Comparison of ENCODE assay signal across 7 cellular contexts in genomic region chr1:44029260-44029910, GRCh38. TPM values are rescaled to one million over a fixed set of nuclear protein-coding genes. Genes with fewer than 3 reads are reported as not detected.
DNase-seq lines count a peak whose midpoint lies in the region; ATAC-seq, FAIRE-seq and TF ChIP-seq lines count a peak whose summit lies in the region.

No MANE protein-coding gene starts in this region.

- no peak for TF ChIP-seq POLR2A in GM12892 (IDR thresholded peaks at IDR 0.05; ENCODE audit: low read depth, low read length)

- peak overlapping the region; percentile 87 for H3K4me2 ChIP-seq in GM23248 (ENCODE audit: unreplicated experiment)

- DNase-seq in GM12892 (ENCODE audit: insufficient read length) (no peak), GM23248 (peak; percentile 50), NCI-H1105 treated with DMSO at 0.1 percent for 48 hours (lab: John Stamatoyannopoulos, UW) (peak; percentile 63), memory B cell (ENCODE audit: low spot score in 2 of 2) (no peak), urothelium cell line (ENCODE audit: low spot score) (peak; percentile 66), cerebellum (ENCODE audit: low spot score) (no peak)
- DNase-seq in central memory CD8-positive, alpha-beta T cell (ENCODE audit: low spot score in 2 of 2) = no peak

- FAIRE-seq in GM12892 (lab: Jason Lieb, UNC) (peak; percentile 71), urothelium cell line (lab: Jason Lieb, UNC) (peak; percentile 23)

- no peaks in the 10 kb centered on the region for H3F3A ChIP-seq in GM23248 (ENCODE audit: insufficient read depth)

- peaks cover 16% of the 10 kb centered on the region for H3K4me1 Mint-ChIP-seq in central memory CD8-positive, alpha-beta T cell
- H3K4me1 Mint-ChIP-seq in memory B cell = peaks cover 32% of the 10 kb centered on the region

- H3K9me3 Mint-ChIP-seq in central memory CD8-positive, alpha-beta T cell = no peaks in the 10 kb centered on the region
- no peaks in the 10 kb centered on the region for H3K9me3 Mint-ChIP-seq in memory B cell

- no peaks in the 10 kb centered on the region for H3K27me3 Mint-ChIP-seq in central memory CD8-positive, alpha-beta T cell
- no peaks in the 10 kb centered on the region for H3K27me3 Mint-ChIP-seq in memory B cell

- peak overlapping the region; percentile 60; the same call in 1 of the 2 replicates for H3K27ac ChIP-seq in GM23248

- peaks cover 17% of the 10 kb centered on the region for H3K79me2 ChIP-seq in GM23248 (ENCODE audit: insufficient read depth)

- no peaks in the 10 kb centered on the region for H4K20me1 ChIP-seq in GM23248 (ENCODE audit: insufficient read depth)

- ATAC-seq in central memory CD8-positive, alpha-beta T cell (replicated peaks; ENCODE audit: extremely low read depth, poor library complexity, severe bottlenecking) = peak; percentile 3
- ATAC-seq in memory B cell (ENCODE audit: low read depth) = peak; percentile 15

- H3K9ac ChIP-seq in GM23248 = peak overlapping the region; percentile 81

- peaks cover 10% of the 10 kb centered on the region for H3K36me3 Mint-ChIP-seq in central memory CD8-positive, alpha-beta T cell (ENCODE audit: insufficient read depth)
- H3K36me3 Mint-ChIP-seq in memory B cell = no peaks in the 10 kb centered on the region

- in situ Hi-C loops in GM23248 (cut with MboI) = no loop called here

- H3K9me3 ChIP-seq in GM23248 (ENCODE audit: low read depth) = no peaks in the 10 kb centered on the region

- H3K4me3 ChIP-seq in GM23248 = peak overlapping the region; percentile 81

- peak overlapping the region; percentile 83 for H3K4me3 Mint-ChIP-seq in central memory CD8-positive, alpha-beta T cell
- peak overlapping the region; percentile 95 for H3K4me3 Mint-ChIP-seq in memory B cell

- no peaks in the 10 kb centered on the region for H3K27me3 ChIP-seq in GM23248 (replicated peaks; ENCODE audit: insufficient read depth)

- peak overlapping the region; percentile 85 for H2AFZ ChIP-seq in GM23248

- peak overlapping the region; percentile 90 for H3K27ac Mint-ChIP-seq in central memory CD8-positive, alpha-beta T cell (ENCODE audit: low read depth)
- H3K27ac Mint-ChIP-seq in memory B cell = peak overlapping the region; percentile 87

- H3K4me1 ChIP-seq in GM23248 (ENCODE audit: insufficient read depth) = peaks cover 8% of the 10 kb centered on the region; the same call in 1 of the 2 replicates

- 25 to 32% methylated on average over 16 to 17 of the region's 17 CpGs for WGBS in GM23248 (ENCODE audit: low coverage in 1 of 2, low lambda C conversion rate in 2 of 2, missing lambda C conversion rate in 2 of 2), 2 experiments

- H3K36me3 ChIP-seq in GM23248 (ENCODE audit: low read depth) = no peaks in the 10 kb centered on the region

- H3K9me2 ChIP-seq in GM23248 (ENCODE audit: insufficient read depth) = no peaks in the 10 kb centered on the region

RNA-seq across cellular contexts. Expression of gene SLC6A9, which starts 1.9 kb away (rescaled TPM):
- 0.47 TPM for polyA plus RNA-seq in GM12892 (2012; ENCODE audit: missing spikeins)
- 20.6 and 22.2 TPM in 2 replicates for total RNA-seq in GM23248 (2014; rRNA removed; shearing (Covaris generic))
- polyA plus RNA-seq in GM23248 (2016; fragmentation: Nextera tagmentation; extraction: Ambion mirVana) = 34.4 and 34.6 TPM in 2 replicates
- total RNA-seq in cerebellum = 12.3 TPM

RNA-seq across cellular contexts. Expression of gene CCDC24, which starts 38.0 kb away (rescaled TPM):
- 1.7 TPM for polyA plus RNA-seq in GM12892 (2012; ENCODE audit: missing spikeins)
- 3.1 and 4.7 TPM in 2 replicates for total RNA-seq in GM23248 (2014; rRNA removed; shearing (Covaris generic))
- polyA plus RNA-seq in GM23248 (2016; fragmentation: Nextera tagmentation; extraction: Ambion mirVana) = 4.3 and 5.3 TPM in 2 replicates
- 5.2 TPM for total RNA-seq in cerebellum

RNA-seq across cellular contexts. Expression of gene B4GALT2, which starts 50.4 kb away (rescaled TPM):
- 19.9 TPM for polyA plus RNA-seq in GM12892 (2012; ENCODE audit: missing spikeins)
- total RNA-seq in GM23248 (2014; rRNA removed; shearing (Covaris generic)) = 123 and 221 TPM in 2 replicates
- 27.3 and 28.9 TPM in 2 replicates for polyA plus RNA-seq in GM23248 (2016; fragmentation: Nextera tagmentation; extraction: Ambion mirVana)
- total RNA-seq in cerebellum = 59.3 TPM

RNA-seq across cellular contexts. Expression of gene ATP6V0B, which starts 54.6 kb away (rescaled TPM):
- 78.4 TPM for polyA plus RNA-seq in GM12892 (2012; ENCODE audit: missing spikeins)
- total RNA-seq in GM23248 (2014; rRNA removed; shearing (Covaris generic)) = 122 and 140 TPM in 2 replicates
- polyA plus RNA-seq in GM23248 (2016; fragmentation: Nextera tagmentation; extraction: Ambion mirVana) = 174 and 177 TPM in 2 replicates
- total RNA-seq in cerebellum = 89.9 TPM

RNA-seq across cellular contexts. Expression of gene DPH2, which starts 59.6 kb away (rescaled TPM):
- 23.4 TPM for polyA plus RNA-seq in GM12892 (2012; ENCODE audit: missing spikeins)
- 42.9 and 51.1 TPM in 2 replicates for total RNA-seq in GM23248 (2014; rRNA removed; shearing (Covaris generic))
- 16.7 and 21.0 TPM in 2 replicates for polyA plus RNA-seq in GM23248 (2016; fragmentation: Nextera tagmentation; extraction: Ambion mirVana)
- 14.2 TPM for total RNA-seq in cerebellum

Comparison
In these comparisons a context has a peak if more than half of its experiments do, and no peak if none do; other contexts are left out.
1. DNase-seq: peak in GM23248 (single experiment), NCI-H1105 treated with DMSO at 0.1 percent for 48 hours (single experiment) and urothelium cell line (single experiment); none in GM12892 (single experiment), central memory CD8-positive, alpha-beta T cell (0 of 2), memory B cell (0 of 2) and cerebellum (single experiment).